In the genomic region with DNA sequence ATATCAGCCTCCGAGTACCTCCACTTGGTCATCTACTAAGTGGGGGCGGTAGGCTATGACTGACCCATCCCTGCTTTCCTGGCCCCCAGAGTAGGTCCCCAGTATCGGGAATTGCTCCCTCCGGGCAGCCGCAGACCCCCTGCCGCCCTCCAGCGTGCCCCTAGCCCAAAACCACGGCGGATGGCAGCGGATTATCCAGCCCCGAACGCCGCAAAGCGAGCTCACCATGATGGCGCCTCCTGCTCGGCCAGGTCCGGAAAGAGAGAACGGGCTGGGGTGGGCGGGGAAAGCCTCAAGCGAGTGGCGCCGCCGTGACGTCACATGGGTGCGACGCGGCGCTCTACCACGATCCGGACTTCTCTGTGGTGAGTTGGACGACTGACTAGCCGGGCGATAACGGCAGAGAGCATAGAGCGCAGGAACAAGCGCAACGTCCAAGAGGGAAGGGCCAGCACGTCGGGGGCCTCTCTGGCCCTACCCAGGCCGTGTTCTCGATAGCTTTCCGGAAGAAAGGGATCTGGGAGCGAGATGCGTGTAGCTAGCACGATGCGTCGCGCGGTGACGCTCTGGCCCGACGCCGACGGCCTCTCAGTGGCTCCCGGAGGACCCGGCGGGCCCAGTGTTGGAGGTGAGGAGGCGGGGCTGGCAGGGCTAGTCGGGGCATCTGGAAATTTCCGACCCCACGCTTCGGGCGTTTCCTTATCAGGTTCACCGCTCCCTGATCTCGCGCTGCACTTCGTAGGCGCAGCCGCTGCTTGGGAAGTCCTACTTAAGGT, we compare ENCODE assay signal across 1 cellular context.
TF ChIP-seq lines count a peak whose summit lies in the region.

A gene (minus strand): TSS at position 263 of the 776 bp plus-strand sequence. CDS start 35 bp downstream, at position 228.
A gene with protein sequence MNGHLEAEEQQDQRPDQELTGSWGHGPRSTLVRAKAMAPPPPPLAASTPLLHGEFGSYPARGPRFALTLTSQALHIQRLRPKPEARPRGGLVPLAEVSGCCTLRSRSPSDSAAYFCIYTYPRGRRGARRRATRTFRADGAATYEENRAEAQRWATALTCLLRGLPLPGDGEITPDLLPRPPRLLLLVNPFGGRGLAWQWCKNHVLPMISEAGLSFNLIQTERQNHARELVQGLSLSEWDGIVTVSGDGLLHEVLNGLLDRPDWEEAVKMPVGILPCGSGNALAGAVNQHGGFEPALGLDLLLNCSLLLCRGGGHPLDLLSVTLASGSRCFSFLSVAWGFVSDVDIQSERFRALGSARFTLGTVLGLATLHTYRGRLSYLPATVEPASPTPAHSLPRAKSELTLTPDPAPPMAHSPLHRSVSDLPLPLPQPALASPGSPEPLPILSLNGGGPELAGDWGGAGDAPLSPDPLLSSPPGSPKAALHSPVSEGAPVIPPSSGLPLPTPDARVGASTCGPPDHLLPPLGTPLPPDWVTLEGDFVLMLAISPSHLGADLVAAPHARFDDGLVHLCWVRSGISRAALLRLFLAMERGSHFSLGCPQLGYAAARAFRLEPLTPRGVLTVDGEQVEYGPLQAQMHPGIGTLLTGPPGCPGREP (plus strand): TSS at position 591 of the 776 bp plus-strand sequence. CDS start 1,009 bp downstream, outside the sequence.

TF ChIP-seq in H1, 55 proteins besides CTCF, POLR2A, EP300 and RAD21 (continued from another document):
- TF ChIP-seq CBX8 (IDR thresholded peaks at IDR 0.05; ENCODE audit: borderline replicate concordance, low read depth, low read length) (no peak), TAF1 (IDR thresholded peaks at IDR 0.05; ENCODE audit: low read depth, low read length) (peak; percentile 99), KDM4A (IDR thresholded peaks at IDR 0.05; ENCODE audit: low read depth, low read length, severe bottlenecking) (peak; percentile 100), SIRT6 (IDR thresholded peaks at IDR 0.05; ENCODE audit: low read length) (no peak), TCF12 (IDR thresholded peaks at IDR 0.05; ENCODE audit: low read depth, low read length) (no peak), NRF1 (IDR thresholded peaks at IDR 0.05; ENCODE audit: low read depth, low read length) (no peak), POLR2AphosphoS5 (IDR thresholded peaks at IDR 0.05; ENCODE audit: low read depth, low read length) (peak; percentile 95)
- TF ChIP-seq, protein P1, sequence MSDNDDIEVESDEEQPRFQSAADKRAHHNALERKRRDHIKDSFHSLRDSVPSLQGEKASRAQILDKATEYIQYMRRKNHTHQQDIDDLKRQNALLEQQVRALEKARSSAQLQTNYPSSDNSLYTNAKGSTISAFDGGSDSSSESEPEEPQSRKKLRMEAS (IDR thresholded peaks at IDR 0.05), result peak; percentile 84
